Comparison of ENCODE assay signal across 2 cellular contexts in the genomic region with DNA sequence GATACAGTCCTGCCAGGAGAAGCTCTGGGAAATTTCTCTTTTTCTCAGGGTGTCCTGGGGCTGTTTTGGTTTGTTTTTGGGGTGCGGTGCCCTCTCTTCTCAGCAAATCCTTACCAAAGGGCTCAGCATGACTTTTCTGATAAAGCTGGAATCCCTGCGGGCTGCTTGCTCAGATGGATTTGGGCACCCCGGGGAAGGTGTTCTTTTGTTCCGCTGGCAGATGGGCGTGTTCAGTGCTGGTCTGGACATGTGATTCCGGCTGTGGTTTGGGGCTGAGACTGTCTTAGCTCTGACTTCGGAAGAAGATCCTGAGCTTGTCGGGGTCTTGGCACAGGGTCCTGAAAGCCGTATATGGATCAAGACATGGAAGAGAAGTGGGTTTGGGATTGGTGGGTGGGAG.
TF ChIP-seq lines count a peak whose summit lies in the region.

No MANE protein-coding gene starts in this region.

TF ChIP-seq in K562, 482 proteins besides CTCF, POLR2A, EP300 and RAD21 (continued from another document):
- TF ChIP-seq, protein P1, sequence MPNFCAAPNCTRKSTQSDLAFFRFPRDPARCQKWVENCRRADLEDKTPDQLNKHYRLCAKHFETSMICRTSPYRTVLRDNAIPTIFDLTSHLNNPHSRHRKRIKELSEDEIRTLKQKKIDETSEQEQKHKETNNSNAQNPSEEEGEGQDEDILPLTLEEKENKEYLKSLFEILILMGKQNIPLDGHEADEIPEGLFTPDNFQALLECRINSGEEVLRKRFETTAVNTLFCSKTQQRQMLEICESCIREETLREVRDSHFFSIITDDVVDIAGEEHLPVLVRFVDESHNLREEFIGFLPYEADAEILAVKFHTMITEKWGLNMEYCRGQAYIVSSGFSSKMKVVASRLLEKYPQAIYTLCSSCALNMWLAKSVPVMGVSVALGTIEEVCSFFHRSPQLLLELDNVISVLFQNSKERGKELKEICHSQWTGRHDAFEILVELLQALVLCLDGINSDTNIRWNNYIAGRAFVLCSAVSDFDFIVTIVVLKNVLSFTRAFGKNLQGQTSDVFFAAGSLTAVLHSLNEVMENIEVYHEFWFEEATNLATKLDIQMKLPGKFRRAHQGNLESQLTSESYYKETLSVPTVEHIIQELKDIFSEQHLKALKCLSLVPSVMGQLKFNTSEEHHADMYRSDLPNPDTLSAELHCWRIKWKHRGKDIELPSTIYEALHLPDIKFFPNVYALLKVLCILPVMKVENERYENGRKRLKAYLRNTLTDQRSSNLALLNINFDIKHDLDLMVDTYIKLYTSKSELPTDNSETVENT (CRISPR knock-in tag; IDR thresholded peaks at IDR 0.05), result no peak
- no peak for TF ChIP-seq ILK (tag; IDR thresholded peaks at IDR 0.05; ENCODE audit: borderline replicate concordance, low read depth)
- TF ChIP-seq RUNX1 (IDR thresholded peaks at IDR 0.05; ENCODE audit: low read depth), result no peak
- TF ChIP-seq HNRNPUL1 (IDR thresholded peaks at IDR 0.05; ENCODE audit: low read length), result no peak
- no peak for TF ChIP-seq CEBPB (tag; IDR thresholded peaks at IDR 0.05)

TF ChIP-seq in SK-N-SH treated with all-trans-retinoic acid at 6 μM for 48 hours, 23 proteins besides CTCF, POLR2A, EP300 and RAD21 (continued from another document):
- TF ChIP-seq, protein P2, sequence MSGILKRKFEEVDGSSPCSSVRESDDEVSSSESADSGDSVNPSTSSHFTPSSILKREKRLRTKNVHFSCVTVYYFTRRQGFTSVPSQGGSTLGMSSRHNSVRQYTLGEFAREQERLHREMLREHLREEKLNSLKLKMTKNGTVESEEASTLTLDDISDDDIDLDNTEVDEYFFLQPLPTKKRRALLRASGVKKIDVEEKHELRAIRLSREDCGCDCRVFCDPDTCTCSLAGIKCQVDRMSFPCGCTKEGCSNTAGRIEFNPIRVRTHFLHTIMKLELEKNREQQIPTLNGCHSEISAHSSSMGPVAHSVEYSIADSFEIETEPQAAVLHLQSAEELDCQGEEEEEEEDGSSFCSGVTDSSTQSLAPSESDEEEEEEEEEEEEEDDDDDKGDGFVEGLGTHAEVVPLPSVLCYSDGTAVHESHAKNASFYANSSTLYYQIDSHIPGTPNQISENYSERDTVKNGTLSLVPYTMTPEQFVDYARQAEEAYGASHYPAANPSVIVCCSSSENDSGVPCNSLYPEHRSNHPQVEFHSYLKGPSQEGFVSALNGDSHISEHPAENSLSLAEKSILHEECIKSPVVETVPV (CRISPR knock-in tag; IDR thresholded peaks at IDR 0.05), result no peak
- TF ChIP-seq ISL1 (CRISPR knock-in tag; IDR thresholded peaks at IDR 0.05) (no peak), ZNF8 (CRISPR knock-in tag; IDR thresholded peaks at IDR 0.05) (no peak), TCF4 (CRISPR knock-in tag; IDR thresholded peaks at IDR 0.05; ENCODE audit: borderline replicate concordance) (no peak), SNAI2 (CRISPR knock-in tag; IDR thresholded peaks at IDR 0.05) (no peak)
- TF ChIP-seq, protein P3, sequence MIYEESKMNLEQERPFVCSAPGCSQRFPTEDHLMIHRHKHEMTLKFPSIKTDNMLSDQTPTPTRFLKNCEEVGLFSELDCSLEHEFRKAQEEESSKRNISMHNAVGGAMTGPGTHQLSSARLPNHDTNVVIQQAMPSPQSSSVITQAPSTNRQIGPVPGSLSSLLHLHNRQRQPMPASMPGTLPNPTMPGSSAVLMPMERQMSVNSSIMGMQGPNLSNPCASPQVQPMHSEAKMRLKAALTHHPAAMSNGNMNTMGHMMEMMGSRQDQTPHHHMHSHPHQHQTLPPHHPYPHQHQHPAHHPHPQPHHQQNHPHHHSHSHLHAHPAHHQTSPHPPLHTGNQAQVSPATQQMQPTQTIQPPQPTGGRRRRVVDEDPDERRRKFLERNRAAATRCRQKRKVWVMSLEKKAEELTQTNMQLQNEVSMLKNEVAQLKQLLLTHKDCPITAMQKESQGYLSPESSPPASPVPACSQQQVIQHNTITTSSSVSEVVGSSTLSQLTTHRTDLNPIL (CRISPR knock-in tag; IDR thresholded peaks at IDR 0.05; ENCODE audit: low read depth), result no peak
